ENCODE assay signal across 8 cellular contexts in the genomic region with DNA sequence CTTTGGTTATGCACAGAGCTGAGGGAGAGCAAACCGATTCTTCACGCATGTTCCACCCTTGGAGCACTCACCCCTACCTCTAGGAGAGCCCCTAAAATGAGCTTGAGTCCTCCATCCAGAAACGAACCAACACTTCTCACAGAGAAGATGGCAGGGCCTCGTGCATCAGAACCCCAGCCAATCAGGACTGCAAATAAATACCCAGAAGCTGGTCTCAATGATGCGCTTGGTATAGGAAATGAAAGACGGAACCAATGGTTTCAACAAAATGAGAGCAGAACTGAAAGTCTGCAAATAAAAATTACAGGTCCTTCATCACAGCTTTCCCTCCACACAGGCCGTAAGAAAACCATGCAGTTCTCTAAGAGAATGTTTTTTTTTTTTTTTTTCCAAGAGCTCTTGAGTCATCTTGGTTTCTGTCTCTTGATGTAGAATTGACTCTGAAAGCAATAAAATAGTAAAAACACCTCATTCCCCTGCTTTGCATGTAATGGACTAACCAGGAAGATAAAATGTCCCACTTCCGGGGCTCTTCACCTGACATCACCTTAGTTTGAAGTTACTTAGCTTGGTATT. TPM values are rescaled to one million over a fixed set of nuclear protein-coding genes. Genes with fewer than 3 reads are reported as not detected.
DNase-seq lines count a peak whose midpoint lies in the region; ATAC-seq and TF ChIP-seq lines count a peak whose summit lies in the region.

No MANE protein-coding gene starts in this region.

- WGBS in spleen, 5 donors: 57 to 72% (median 64%) methylated on average over 8 of the region's 8 CpGs
- 93 to 96% methylated on average over 8 of the region's 8 CpGs for WGBS in GM23248 (ENCODE audit: low coverage in 1 of 2, low lambda C conversion rate in 2 of 2, missing lambda C conversion rate in 2 of 2), 2 experiments

- H3K36me3 Mint-ChIP-seq in activated B cell treated with CpG ODN at 0.5 μM for 24 hours (ENCODE audit: low read depth): peaks cover 10% of the 10 kb centered on the region
- H3K36me3 Mint-ChIP-seq in HFFc6 (ENCODE audit: low read depth): peaks cover 4% of the 10 kb centered on the region; the same call in 1 of the 2 replicates

- TF ChIP-seq CTCF in activated B cell treated with CpG ODN at 0.5 μM for 24 hours (IDR thresholded peaks at IDR 0.05) (no peak), spleen (IDR thresholded peaks at IDR 0.05 in 8 of 11, conservative IDR thresholded peaks at IDR 0.05 in 3 of 11) (no peak), HFFc6 (IDR thresholded peaks at IDR 0.05) (no peak)

- H3K9me3 ChIP-seq in spleen: no peaks in the 10 kb centered on the region
- H3K9me3 ChIP-seq in GM23248 (ENCODE audit: low read depth): no peaks in the 10 kb centered on the region

- H3F3A ChIP-seq in GM23248 (ENCODE audit: insufficient read depth): peaks cover 20% of the 10 kb centered on the region

- H4K20me1 ChIP-seq in GM23248 (ENCODE audit: insufficient read depth): no peaks in the 10 kb centered on the region

- H3K4me3 ChIP-seq in spleen (no peak overlapping the region), GM23248 (no peak overlapping the region)

- H3K4me1 Mint-ChIP-seq in activated B cell treated with CpG ODN at 0.5 μM for 24 hours: peaks cover 98% of the 10 kb centered on the region
- H3K4me1 Mint-ChIP-seq in HFFc6 (ENCODE audit: low read depth): peaks cover 75% of the 10 kb centered on the region

- H3K4me3 Mint-ChIP-seq in activated B cell treated with CpG ODN at 0.5 μM for 24 hours (peak overlapping the region; percentile 70), HFFc6 (no peak overlapping the region; the same call in 1 of the 2 replicates)

- intact Hi-C loops in activated B cell treated with CpG ODN at 0.5 μM for 24 hours (cut with micrococcal nuclease): loop anchor here (1.0 to 2.0 kb wide), 9 partner anchors 21 to 902 kb away; no protein-coding TSS in a partner anchor
- intact Hi-C loops in spleen (cut with DNase I; ENCODE audit: low total_unique reads): no loop called here

- in situ Hi-C loops in GM23248 (cut with MboI): loop anchor here (10.0 to 25.0 kb wide), 2 partner anchors 224 to 296 kb away; no protein-coding TSS in a partner anchor

- peaks cover 25 to 100% (median 64%) of the 10 kb centered on the region in 6 donors for H3K4me1 ChIP-seq in spleen
- H3K4me1 ChIP-seq in GM23248 (ENCODE audit: insufficient read depth): peaks cover 22% of the 10 kb centered on the region

- H3K9ac ChIP-seq in GM23248: no peak overlapping the region

- peak overlapping the region; percentile 10 to 77 (median 72) for H3K27ac ChIP-seq in spleen
- no peak overlapping the region for H3K27ac ChIP-seq in GM23248

- H3K27ac Mint-ChIP-seq in activated B cell treated with CpG ODN at 0.5 μM for 24 hours (peak overlapping the region; percentile 99), HFFc6 (no peak overlapping the region; the same call in 1 of the 2 replicates)

- no peak overlapping the region for H2AFZ ChIP-seq in GM23248

- H3K36me3 ChIP-seq in spleen: no peaks in the 10 kb centered on the region
- H3K36me3 ChIP-seq in GM23248 (ENCODE audit: low read depth): no peaks in the 10 kb centered on the region

- ATAC-seq in HG03103 (IDR thresholded peaks at IDR 0.05; ENCODE audit: low read depth, unreplicated experiment): peak; percentile 51
- ATAC-seq in activated B cell treated with CpG ODN at 0.5 μM for 24 hours (ENCODE audit: low read depth): peak; percentile 72

- H3K9me2 ChIP-seq in GM23248 (ENCODE audit: insufficient read depth): no peaks in the 10 kb centered on the region

- TF ChIP-seq POLR2A in spleen (IDR thresholded peaks at IDR 0.05): no peak

- no peaks in the 10 kb centered on the region for H3K79me2 ChIP-seq in GM23248 (ENCODE audit: insufficient read depth)

- CTCF ChIA-PET in activated B cell treated with CpG ODN at 0.5 μM for 24 hours (lab: Charles Lee): interaction anchor here (1.1 to 1.5 kb wide), 2 partner anchors 21 to 521 kb away, joined by 3 to 8 read pairs; no protein-coding TSS in a partner anchor

- H3K4me2 ChIP-seq in GM23248 (ENCODE audit: unreplicated experiment): no peak overlapping the region

- H3K27me3 Mint-ChIP-seq in activated B cell treated with CpG ODN at 0.5 μM for 24 hours (no peaks in the 10 kb centered on the region), HFFc6 (ENCODE audit: insufficient read depth) (no peaks in the 10 kb centered on the region; the same call in none of the 2 replicates)

- peak; percentile 56 for DNase-seq in activated CD8-positive, alpha-beta memory T cell treated with anti-CD3 and anti-CD28 coated beads for 24 hours
- no peak for DNase-seq in activated CD8-positive, alpha-beta memory T cell treated with anti-CD3 and anti-CD28 coated beads, Interleukin-2, amount 50 U/mL, for 4 hours
- DNase-seq in activated B cell treated with CpG ODN at 0.5 μM for 24 hours (no peak), spleen (no peak), GM23248 (no peak), HFFc6 (no peak), NCI-H2029 (lab: John Stamatoyannopoulos, UW) (no peak)

- H3K27me3 ChIP-seq in spleen (replicated peaks in 1 of 7) (no peaks in the 10 kb centered on the region), GM23248 (replicated peaks; ENCODE audit: insufficient read depth) (no peaks in the 10 kb centered on the region)

- H3K9me3 Mint-ChIP-seq in activated B cell treated with CpG ODN at 0.5 μM for 24 hours (peaks cover 5% of the 10 kb centered on the region), HFFc6 (no peaks in the 10 kb centered on the region)

- POLR2A ChIA-PET in activated B cell treated with CpG ODN at 0.5 μM for 24 hours (lab: Charles Lee): interaction anchor here (0.7 to 3.3 kb wide), 24 partner anchors 9 to 875 kb away, joined by 3 to 191 read pairs (median 5); a partner anchor contains a TSS

RNA-seq across cellular contexts. Expression of a gene that starts 23.8 kb away (rescaled TPM):
- total RNA-seq in activated B cell treated with CpG ODN at 0.5 μM for 24 hours (134 and 151 TPM in 2 replicates), spleen (100 to 1,000 TPM in 5 of 7 donors, 10 to 100 TPM in 2; 65.0 to 211 (median 135) TPM)
- polyA plus RNA-seq in spleen (10 to 100 TPM; 18.8 to 26.6 (median 19.6) TPM), GM23248 (2016; fragmentation: Nextera tagmentation; extraction: Ambion mirVana) (264 and 279 TPM in 2 replicates)
- total RNA-seq in GM23248 (2014; rRNA removed; shearing (Covaris generic)): 49.8 and 58.9 TPM in 2 replicates
- total RNA-seq in HFFc6 (2021; fragmentation: NEBNext Ultra II Directional; extraction: Animal tissue kit (Norgen Biotek cat#: 25700)): 100 to 1,000 TPM; 114 to 154 (median 142) TPM
